In genomic region chr14:100558226-100558625, GRCh38 we compare ENCODE assay signal across 20 cellular contexts. TPM values are rescaled to one million over a fixed set of nuclear protein-coding genes. Genes with fewer than 3 reads are reported as not detected.
DNase-seq lines count a peak whose midpoint lies in the region; ATAC-seq and TF ChIP-seq lines count a peak whose summit lies in the region.
"Had no signal": no experiment of that assay in that cellular context is flagged by ENCODE, and none has a peak within 500 bp of the region (broad histone marks: within the 10 kb centered on the region; RNA-seq: fewer than 3 reads in every experiment).

No MANE protein-coding gene starts in this region.

- peak overlapping the region; percentile 1 for H3K27ac Mint-ChIP-seq in activated naive CD8-positive, alpha-beta T cell treated with anti-CD3 and anti-CD28 coated beads, Interleukin-2, amount 10 ng/mL, durations not matched to agents 7 days and 5 days
- no peak overlapping the region for H3K27ac Mint-ChIP-seq in activated naive CD8-positive, alpha-beta T cell treated with anti-CD3 and anti-CD28 coated beads, Interleukin-2, amount 50 U/mL, for 24 hours
- H3K27ac Mint-ChIP-seq in WTC11 (peak overlapping the region; percentile 65; the same call in 1 of the 2 replicates), neural progenitor cell (peak overlapping the region; percentile 18)
- H3K27ac Mint-ChIP-seq in activated T-helper 2 cell treated with anti-CD3 and anti-CD28 coated beads, Interferon-gamma antibody, Interleukin-2, Interleukin-4, amounts not matched to agents 10 μg/mL and 5 μg/mL and 100 μg/mL, durations not matched to agents 14 hours and 24 hours and 36 hours, result no peak overlapping the region
- H3K27ac Mint-ChIP-seq: GM23338 had no signal

- H3K9me3 Mint-ChIP-seq in activated naive CD8-positive, alpha-beta T cell treated with anti-CD3 and anti-CD28 coated beads, Interleukin-2, amount 10 ng/mL, durations not matched to agents 7 days and 5 days, result no peaks in the 10 kb centered on the region
- H3K9me3 Mint-ChIP-seq in activated naive CD8-positive, alpha-beta T cell treated with anti-CD3 and anti-CD28 coated beads, Interleukin-2, amount 50 U/mL, for 24 hours, result no peaks in the 10 kb centered on the region
- no peaks in the 10 kb centered on the region for H3K9me3 Mint-ChIP-seq in WTC11
- no peaks in the 10 kb centered on the region for H3K9me3 Mint-ChIP-seq in neural progenitor cell
- no peaks in the 10 kb centered on the region for H3K9me3 Mint-ChIP-seq in activated T-helper 2 cell treated with anti-CD3 and anti-CD28 coated beads, Interferon-gamma antibody, Interleukin-2, Interleukin-4, amounts not matched to agents 10 μg/mL and 5 μg/mL and 100 μg/mL, durations not matched to agents 14 hours and 24 hours and 36 hours
- H3K9me3 Mint-ChIP-seq: CD4-positive, alpha-beta memory T cell; GM23338 had no signal

- H3K79me2 ChIP-seq in neural progenitor cell (ENCODE audit: low read depth), result no peaks in the 10 kb centered on the region

- no peak overlapping the region for H3K4me2 ChIP-seq in neural progenitor cell
- H3K4me2 ChIP-seq: GM23338, SK-N-SH had no signal

- CTCF ChIA-PET in WTC11 (lab: Charles Lee), result interaction anchor here (1.1 to 3.6 kb wide), 7 partner anchors 18 to 155 kb away, joined by 3 to 25 read pairs (median 8); no protein-coding TSS in a partner anchor

- H3K4me3 Mint-ChIP-seq in activated naive CD8-positive, alpha-beta T cell treated with anti-CD3 and anti-CD28 coated beads, Interleukin-2, amount 10 ng/mL, durations not matched to agents 7 days and 5 days, result no peak overlapping the region
- H3K4me3 Mint-ChIP-seq in activated naive CD8-positive, alpha-beta T cell treated with anti-CD3 and anti-CD28 coated beads, Interleukin-2, amount 50 U/mL, for 24 hours, result no peak overlapping the region
- H3K4me3 Mint-ChIP-seq in WTC11 (no peak overlapping the region), neural progenitor cell (no peak overlapping the region)
- no peak overlapping the region for H3K4me3 Mint-ChIP-seq in activated T-helper 2 cell treated with anti-CD3 and anti-CD28 coated beads, Interferon-gamma antibody, Interleukin-2, Interleukin-4, amounts not matched to agents 10 μg/mL and 5 μg/mL and 100 μg/mL, durations not matched to agents 14 hours and 24 hours and 36 hours (ENCODE audit: low read depth)
- H3K4me3 Mint-ChIP-seq: CD4-positive, alpha-beta memory T cell; GM23338 had no signal

- ATAC-seq in activated naive CD8-positive, alpha-beta T cell treated with anti-CD3 and anti-CD28 coated beads, Interleukin-2, amount 10 ng/mL, durations not matched to agents 7 days and 5 days (ENCODE audit: low read depth), result no peak
- no peak for ATAC-seq in activated naive CD8-positive, alpha-beta T cell treated with anti-CD3 and anti-CD28 coated beads, Interleukin-2, amount 50 U/mL, for 24 hours
- ATAC-seq in WTC11 (no peak), HG03045 (IDR thresholded peaks at IDR 0.05; ENCODE audit: unreplicated experiment) (no peak)
- ATAC-seq: HepG2, PC-3 had no signal

- no peaks in the 10 kb centered on the region for H3K27me3 ChIP-seq in neural progenitor cell

- no peaks in the 10 kb centered on the region for H3F3A ChIP-seq in neural progenitor cell (ENCODE audit: low read depth)

- POLR2A ChIA-PET in activated naive CD8-positive, alpha-beta T cell treated with anti-CD3 and anti-CD28 coated beads, Interleukin-2, amount 10 ng/mL, durations not matched to agents 7 days and 5 days (lab: Charles Lee), result no interaction called here
- POLR2A ChIA-PET in WTC11 (lab: Charles Lee), result no interaction called here

- no peak overlapping the region for H3K27ac ChIP-seq in neural progenitor cell

- peaks cover 21% of the 10 kb centered on the region for H3K4me1 ChIP-seq in neural progenitor cell
- H3K4me1 ChIP-seq: Caco-2 had no signal

- H4K20me1 ChIP-seq in neural progenitor cell (ENCODE audit: low read depth), result peaks cover 2% of the 10 kb centered on the region

- DNase-seq in activated naive CD8-positive, alpha-beta T cell treated with anti-CD3 and anti-CD28 coated beads, Interleukin-2, amount 10 ng/mL, durations not matched to agents 7 days and 5 days, result no peak
- no peak for DNase-seq in activated naive CD8-positive, alpha-beta T cell treated with anti-CD3 and anti-CD28 coated beads, Interleukin-2, amount 50 U/mL, for 24 hours
- no peak for DNase-seq in WTC11 (ENCODE audit: low spot score)
- DNase-seq in neural progenitor cell (ENCODE audit: low spot score), result no peak
- DNase-seq in activated T-helper 2 cell treated with anti-CD3 and anti-CD28 coated beads, Interferon-gamma antibody, Interleukin-2, Interleukin-4, amounts not matched to agents 10 μg/mL and 5 μg/mL and 100 μg/mL, durations not matched to agents 14 hours and 24 hours and 36 hours (ENCODE audit: low spot score), result no peak
- DNase-seq in foreskin fibroblast, result no peak
- DNase-seq: Caco-2, HCEC 1CT, Karpas-422, NCI-H1092, NCI-H1417 treated with DMSO at 0.1 percent for 48 hours, NCI-H2081, NCI-H2227 treated with DMSO at 0.1 percent for 48 hours, NCI-H748 treated with DMSO at 0.1 percent for 48 hours, PC-3, SK-N-SH had no signal

- H3K9ac ChIP-seq in neural progenitor cell, result no peak overlapping the region
- H3K9ac ChIP-seq: SK-N-SH had no signal

- no peaks in the 10 kb centered on the region for H3K36me3 Mint-ChIP-seq in activated naive CD8-positive, alpha-beta T cell treated with anti-CD3 and anti-CD28 coated beads, Interleukin-2, amount 10 ng/mL, durations not matched to agents 7 days and 5 days
- H3K36me3 Mint-ChIP-seq in activated naive CD8-positive, alpha-beta T cell treated with anti-CD3 and anti-CD28 coated beads, Interleukin-2, amount 50 U/mL, for 24 hours (ENCODE audit: low read depth), result no peaks in the 10 kb centered on the region
- H3K36me3 Mint-ChIP-seq in WTC11 (no peaks in the 10 kb centered on the region), neural progenitor cell (no peaks in the 10 kb centered on the region)
- no peaks in the 10 kb centered on the region for H3K36me3 Mint-ChIP-seq in activated T-helper 2 cell treated with anti-CD3 and anti-CD28 coated beads, Interferon-gamma antibody, Interleukin-2, Interleukin-4, amounts not matched to agents 10 μg/mL and 5 μg/mL and 100 μg/mL, durations not matched to agents 14 hours and 24 hours and 36 hours (ENCODE audit: low read depth)
- H3K36me3 Mint-ChIP-seq: CD4-positive, alpha-beta memory T cell had no signal

- TF ChIP-seq CTCF in WTC11 (IDR thresholded peaks at IDR 0.05) (no peak), neural progenitor cell (IDR thresholded peaks at IDR 0.05) (no peak), foreskin fibroblast (IDR thresholded peaks at IDR 0.05; ENCODE audit: low read depth, low read length) (no peak)

- H3K4me1 Mint-ChIP-seq in activated naive CD8-positive, alpha-beta T cell treated with anti-CD3 and anti-CD28 coated beads, Interleukin-2, amount 10 ng/mL, durations not matched to agents 7 days and 5 days, result peaks cover 8% of the 10 kb centered on the region
- peaks cover 8% of the 10 kb centered on the region for H3K4me1 Mint-ChIP-seq in activated naive CD8-positive, alpha-beta T cell treated with anti-CD3 and anti-CD28 coated beads, Interleukin-2, amount 50 U/mL, for 24 hours
- H3K4me1 Mint-ChIP-seq in WTC11 (peaks cover 14% of the 10 kb centered on the region), neural progenitor cell (peaks cover 13% of the 10 kb centered on the region)
- peaks cover 5% of the 10 kb centered on the region for H3K4me1 Mint-ChIP-seq in activated T-helper 2 cell treated with anti-CD3 and anti-CD28 coated beads, Interferon-gamma antibody, Interleukin-2, Interleukin-4, amounts not matched to agents 10 μg/mL and 5 μg/mL and 100 μg/mL, durations not matched to agents 14 hours and 24 hours and 36 hours (ENCODE audit: low read depth)

- no peak overlapping the region for H2AFZ ChIP-seq in neural progenitor cell (replicated peaks)
- H2AFZ ChIP-seq: GM23338 had no signal

- H3K36me3 ChIP-seq in neural progenitor cell, result no peaks in the 10 kb centered on the region

- H3K4me3 ChIP-seq in neural progenitor cell, result no peak overlapping the region
- no peak overlapping the region for H3K4me3 ChIP-seq in foreskin fibroblast (ENCODE audit: low read depth in 1 of 2, low read length in 2 of 2)
- H3K4me3 ChIP-seq: GM23338 had no signal

- no peaks in the 10 kb centered on the region for H3K9me3 ChIP-seq in neural progenitor cell (ENCODE audit: low read depth)
- H3K9me3 ChIP-seq: Caco-2, SK-N-SH had no signal

- H3K27me3 Mint-ChIP-seq in activated naive CD8-positive, alpha-beta T cell treated with anti-CD3 and anti-CD28 coated beads, Interleukin-2, amount 10 ng/mL, durations not matched to agents 7 days and 5 days, result no peaks in the 10 kb centered on the region
- H3K27me3 Mint-ChIP-seq in activated naive CD8-positive, alpha-beta T cell treated with anti-CD3 and anti-CD28 coated beads, Interleukin-2, amount 50 U/mL, for 24 hours, result no peaks in the 10 kb centered on the region
- peaks cover 5% of the 10 kb centered on the region for H3K27me3 Mint-ChIP-seq in WTC11 (ENCODE audit: low read depth)
- peaks cover 11% of the 10 kb centered on the region for H3K27me3 Mint-ChIP-seq in neural progenitor cell (ENCODE audit: insufficient read depth, low read depth)
- no peaks in the 10 kb centered on the region for H3K27me3 Mint-ChIP-seq in activated T-helper 2 cell treated with anti-CD3 and anti-CD28 coated beads, Interferon-gamma antibody, Interleukin-2, Interleukin-4, amounts not matched to agents 10 μg/mL and 5 μg/mL and 100 μg/mL, durations not matched to agents 14 hours and 24 hours and 36 hours (ENCODE audit: low read depth)

- intact Hi-C loops in activated T-helper 2 cell treated with anti-CD3 and anti-CD28 coated beads, Interferon-gamma antibody, Interleukin-2, Interleukin-4, amounts not matched to agents 10 μg/mL and 5 μg/mL and 100 μg/mL, durations not matched to agents 14 hours and 24 hours and 36 hours (cut with micrococcal nuclease), result no loop called here

TF ChIP-seq in WTC11, 78 proteins besides CTCF, POLR2A, EP300 and RAD21:
- TF ChIP-seq ZBTB21 (CRISPR knock-in tag; IDR thresholded peaks at IDR 0.05; ENCODE audit: borderline replicate concordance), result no peak
- TF ChIP-seq FOXP1 (CRISPR knock-in tag; IDR thresholded peaks at IDR 0.05; ENCODE audit: borderline replicate concordance), result no peak

RNA-seq across cellular contexts. Expression of gene BEGAIN, which starts 29.0 kb away (rescaled TPM):
- 1 to 10 TPM; 1.5 to 2.3 TPM for total RNA-seq in activated naive CD8-positive, alpha-beta T cell treated with anti-CD3 and anti-CD28 coated beads, Interleukin-2, amount 10 ng/mL, durations not matched to agents 7 days and 5 days
- total RNA-seq in WTC11 (2021), result 1.3 to 1.8 TPM (median 1.3 TPM) in 3 replicates
- total RNA-seq in neural progenitor cell (ENCODE audit: low replicate concordance), result 4.0 and 13.4 TPM in 2 replicates
- total RNA-seq in activated T-helper 2 cell treated with anti-CD3 and anti-CD28 coated beads, Interferon-gamma antibody, Interleukin-2, Interleukin-4, amounts not matched to agents 10 μg/mL and 5 μg/mL and 100 μg/mL, durations not matched to agents 14 hours and 24 hours and 36 hours, result 3.4 and 3.5 TPM in 2 replicates
- total RNA-seq: HepG2 had no signal

Comparison
In these comparisons a context has a peak if more than half of its experiments do, and no peak if none do; other contexts are left out.
1. H3K27ac Mint-ChIP-seq: peak in activated naive CD8-positive, alpha-beta T cell treated with anti-CD3 and anti-CD28 coated beads, Interleukin-2, amount 10 ng/mL, durations not matched to agents 7 days and 5 days (single experiment), WTC11 (single experiment) and neural progenitor cell (single experiment); none in activated naive CD8-positive, alpha-beta T cell treated with anti-CD3 and anti-CD28 coated beads, Interleukin-2, amount 50 U/mL, for 24 hours (single experiment) and activated T-helper 2 cell treated with anti-CD3 and anti-CD28 coated beads, Interferon-gamma antibody, Interleukin-2, Interleukin-4, amounts not matched to agents 10 μg/mL and 5 μg/mL and 100 μg/mL, durations not matched to agents 14 hours and 24 hours and 36 hours (single experiment).